ENCODE assay signal across 1 cellular context in the genomic region with DNA sequence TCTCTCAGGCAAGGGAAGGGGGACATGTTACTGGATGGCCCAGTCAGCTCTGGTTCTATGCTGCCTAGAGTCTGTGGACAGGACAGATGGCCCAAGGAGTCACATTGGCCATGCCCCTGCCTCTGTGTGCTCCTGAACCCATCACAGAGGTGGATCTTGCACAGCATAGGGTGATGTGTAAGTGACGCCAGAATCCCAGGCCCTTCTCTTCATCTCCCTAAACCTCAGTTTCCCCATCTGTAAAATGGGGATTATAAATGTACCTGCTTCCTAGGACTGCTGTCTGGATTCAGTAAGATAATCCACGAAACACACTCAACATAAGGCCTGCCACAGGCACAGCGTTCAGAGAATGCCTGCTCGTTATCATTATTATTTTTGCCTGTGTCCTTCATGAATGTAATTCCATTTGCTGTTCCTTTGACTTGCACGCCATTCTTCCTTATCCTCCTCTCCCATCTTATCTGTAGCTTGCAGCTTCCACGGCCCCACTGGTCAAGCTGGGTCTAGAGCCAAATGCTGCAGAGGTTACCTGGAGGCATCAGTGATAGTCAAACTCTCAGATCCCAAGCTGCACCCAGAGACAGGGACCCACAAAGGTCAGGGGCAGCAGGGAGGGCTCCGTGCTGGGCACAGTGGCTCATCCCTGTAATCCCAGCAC.
TF ChIP-seq lines count a peak whose summit lies in the region.

No MANE protein-coding gene starts in this region.

TF ChIP-seq in IMR-90, 13 proteins besides CTCF, POLR2A, EP300 and RAD21:
- TF ChIP-seq MAZ (IDR thresholded peaks at IDR 0.05; ENCODE audit: borderline replicate concordance, low read depth, low read length) (no peak), RCOR1 (IDR thresholded peaks at IDR 0.05; ENCODE audit: insufficient replicate concordance, low read length) (no peak), CHD1 (IDR thresholded peaks at IDR 0.05; ENCODE audit: low read depth, low read length) (no peak), SMC3 (IDR thresholded peaks at IDR 0.05; ENCODE audit: low read depth, low read length) (no peak), MXI1 (IDR thresholded peaks at IDR 0.05; ENCODE audit: borderline replicate concordance, low read depth, low read length) (no peak)
TF ChIP-seq in IMR-90: peak in this region for 0.
